Comparison of ENCODE assay signal across 14 cellular contexts in the genomic region with DNA sequence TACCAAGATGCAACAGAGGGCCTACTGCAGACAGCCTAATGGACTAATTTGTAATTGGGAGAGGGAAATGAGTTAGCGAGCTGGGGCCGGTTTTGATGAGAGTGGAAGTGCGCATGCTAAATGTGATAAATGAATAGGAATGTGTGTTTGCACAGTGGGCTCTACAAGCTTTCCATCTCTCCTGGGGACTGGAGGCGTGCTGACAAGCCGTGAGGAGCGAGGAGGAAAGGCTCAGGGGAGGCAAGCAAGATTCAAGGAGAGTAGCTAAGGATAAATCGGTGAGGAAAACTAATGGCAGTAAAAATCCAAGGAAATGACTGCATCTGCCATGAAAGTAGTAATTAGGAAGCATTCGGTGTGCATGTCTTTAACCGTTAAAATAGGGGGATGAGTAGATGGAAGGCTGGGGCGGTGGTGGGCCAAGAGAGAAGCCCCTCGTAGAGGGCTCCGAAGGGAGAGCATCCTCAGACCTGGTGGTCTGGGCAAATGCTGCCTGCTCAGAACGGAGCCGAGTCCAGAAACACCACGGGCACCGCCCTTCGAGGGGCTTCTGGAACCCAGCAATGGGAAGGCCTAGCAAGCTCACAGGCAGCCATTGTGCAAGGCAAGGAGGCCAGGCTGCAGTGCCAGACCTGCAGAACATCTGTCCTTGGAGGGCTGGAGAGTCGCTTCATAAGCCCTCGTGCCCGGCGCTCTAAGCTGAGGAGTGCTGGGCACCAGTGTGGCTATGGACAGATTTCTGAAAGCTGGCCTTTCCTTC.
"Had no signal": no experiment of that assay in that cellular context is flagged by ENCODE, and none has a peak within 500 bp of the region (broad histone marks: within the 10 kb centered on the region; RNA-seq: fewer than 3 reads in every experiment).

No MANE protein-coding gene starts in this region.

- ATAC-seq: gastroesophageal sphincter; left colon; naive thymus-derived CD4-positive, alpha-beta T cell; right cardiac atrium had no signal

- H3K4me3 ChIP-seq: esophagus muscularis mucosa, gastroesophageal sphincter, hepatocyte, suprapubic skin, thyroid gland, uterus had no signal

- H3K27me3 ChIP-seq: esophagus muscularis mucosa, gastroesophageal sphincter, hepatocyte, suprapubic skin, thyroid gland, uterus had no signal

- H3K36me3 ChIP-seq: esophagus muscularis mucosa, gastroesophageal sphincter, suprapubic skin, thyroid gland, uterus had no signal

- DNase-seq: effector memory CD4-positive, alpha-beta T cell; left colon; naive thymus-derived CD4-positive, alpha-beta T cell; right cardiac atrium; small intestine; stimulated activated CD4-positive, alpha-beta T cell treated with anti-CD3 and anti-CD28 coated beads, Interleukin-2, amount 100 ng/mL, for 48 hours; stimulated activated naive CD4-positive, alpha-beta T cell treated with Interleukin-2 at 50 U/mL for 16 hours; thyroid gland; uterus had no signal

- H3K27ac ChIP-seq: epithelial cell of prostate, esophagus muscularis mucosa, gastroesophageal sphincter, hepatocyte, suprapubic skin, thyroid gland, uterus had no signal

- H3K9me3 ChIP-seq: esophagus muscularis mucosa, suprapubic skin, thyroid gland, uterus had no signal

- H3K4me1 ChIP-seq: gastroesophageal sphincter, suprapubic skin, thyroid gland, uterus had no signal
